Comparison of ENCODE assay signal across 10 cellular contexts in the genomic region with DNA sequence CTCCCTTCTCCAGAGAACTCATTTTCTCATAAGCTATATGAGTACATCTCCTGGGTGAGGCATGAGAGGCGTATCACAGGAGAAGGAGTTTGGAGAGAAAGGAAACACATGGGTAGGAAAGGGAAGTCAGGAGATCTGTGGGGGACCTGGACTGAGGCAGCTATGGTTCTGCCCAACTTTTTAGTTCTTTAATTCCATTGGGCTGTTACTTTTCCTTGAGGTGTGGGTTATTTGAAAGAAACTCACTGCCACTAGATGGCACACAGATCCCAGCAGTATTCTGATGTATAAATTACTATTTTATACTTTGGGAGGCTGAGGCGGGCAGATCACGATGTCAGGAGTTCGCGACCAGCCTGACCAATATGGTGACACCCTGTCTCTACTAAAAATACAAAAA.
A peak's percentile ranks its signal among the peaks of the same experiment; 100 is the strongest.
DNase-seq lines count a peak whose midpoint lies in the region; ATAC-seq, FAIRE-seq and TF ChIP-seq lines count a peak whose summit lies in the region.
"Had no signal": no experiment of that assay in that cellular context is flagged by ENCODE, and none has a peak within 500 bp of the region (broad histone marks: within the 10 kb centered on the region; RNA-seq: fewer than 3 reads in every experiment).

No MANE protein-coding gene starts in this region.

- no peak overlapping the region for H3K4me3 Mint-ChIP-seq in progenitor cell of endocrine pancreas (ENCODE audit: low read depth)
- no peak overlapping the region for H3K4me3 Mint-ChIP-seq in activated naive CD8-positive, alpha-beta T cell treated with anti-CD3 and anti-CD28 coated beads, Interleukin-2, amount 50 U/mL, for 24 hours

- TF ChIP-seq POLR2A in GM12892 (IDR thresholded peaks at IDR 0.05; ENCODE audit: low read depth, low read length) = no peak

- no peaks in the 10 kb centered on the region for H3K4me1 ChIP-seq in OCI-LY3 (ENCODE audit: low read length)

- H4K20me1 ChIP-seq in OCI-LY3 (ENCODE audit: insufficient read depth, low read length) = peaks cover 15% of the 10 kb centered on the region

- no peaks in the 10 kb centered on the region for H3K36me3 Mint-ChIP-seq in progenitor cell of endocrine pancreas (ENCODE audit: insufficient read depth)
- H3K36me3 Mint-ChIP-seq in activated naive CD8-positive, alpha-beta T cell treated with anti-CD3 and anti-CD28 coated beads, Interleukin-2, amount 50 U/mL, for 24 hours (ENCODE audit: low read depth) = peaks cover 2% of the 10 kb centered on the region

- H3K4me1 Mint-ChIP-seq in progenitor cell of endocrine pancreas (ENCODE audit: low read depth) = peaks cover 3% of the 10 kb centered on the region
- no peaks in the 10 kb centered on the region for H3K4me1 Mint-ChIP-seq in activated naive CD8-positive, alpha-beta T cell treated with anti-CD3 and anti-CD28 coated beads, Interleukin-2, amount 50 U/mL, for 24 hours

- no peak overlapping the region for H3K4me3 ChIP-seq in OCI-LY3 (ENCODE audit: low read length)

- FAIRE-seq in frontal cortex (lab: Jason Lieb, UNC) = no peak
- FAIRE-seq in GM12892 (lab: Jason Lieb, UNC) = no peak

- H3K27me3 Mint-ChIP-seq in progenitor cell of endocrine pancreas = no peaks in the 10 kb centered on the region
- H3K27me3 Mint-ChIP-seq in activated naive CD8-positive, alpha-beta T cell treated with anti-CD3 and anti-CD28 coated beads, Interleukin-2, amount 50 U/mL, for 24 hours = no peaks in the 10 kb centered on the region

- peaks cover 14% of the 10 kb centered on the region; the same call in 1 of the 2 replicates for H3K79me2 ChIP-seq in OCI-LY3 (ENCODE audit: low read length)

- DNase-seq in DMS 273 (lab: John Stamatoyannopoulos, UW; ENCODE audit: unreplicated experiment) = peak; percentile 37
- DNase-seq in DMS 273 treated with DMSO at 0.1 percent for 48 hours (lab: John Stamatoyannopoulos, UW) = no peak
- peak; percentile 43 to 65 for DNase-seq in dermis microvascular lymphatic vessel endothelial cell (ENCODE audit: low read depth in 2 of 2)
- no peak for DNase-seq in progenitor cell of endocrine pancreas (ENCODE audit: low spot score, unreplicated experiment)
- no peak for DNase-seq in frontal cortex (ENCODE audit: low spot score in 2 of 2)
- DNase-seq in activated naive CD8-positive, alpha-beta T cell treated with anti-CD3 and anti-CD28 coated beads, Interleukin-2, amount 50 U/mL, for 24 hours = no peak
- DNase-seq in GM12892 (ENCODE audit: insufficient read length) = no peak
- DNase-seq: 8988T; activated naive CD4-positive, alpha-beta T cell treated with Interleukin-2 at 50 U/mL for 16 hours had no signal

- ATAC-seq in activated naive CD8-positive, alpha-beta T cell treated with anti-CD3 and anti-CD28 coated beads, Interleukin-2, amount 50 U/mL, for 24 hours = no peak

- no peaks in the 10 kb centered on the region for H3K36me3 ChIP-seq in OCI-LY3 (replicated peaks; ENCODE audit: low read depth, low read length)

- peak; percentile 57 for TF ChIP-seq CTCF in OCI-LY3 (IDR thresholded peaks at IDR 0.05; ENCODE audit: low read depth, low read length)
- TF ChIP-seq CTCF in progenitor cell of endocrine pancreas (IDR thresholded peaks at IDR 0.05; ENCODE audit: unreplicated experiment) = peak; percentile 49

- no peaks in the 10 kb centered on the region for H3K9me3 Mint-ChIP-seq in progenitor cell of endocrine pancreas (ENCODE audit: low read depth)
- no peaks in the 10 kb centered on the region for H3K9me3 Mint-ChIP-seq in activated naive CD8-positive, alpha-beta T cell treated with anti-CD3 and anti-CD28 coated beads, Interleukin-2, amount 50 U/mL, for 24 hours

- H3K4me2 ChIP-seq in OCI-LY3 (ENCODE audit: low read length) = no peak overlapping the region

- H3K9me3 ChIP-seq in OCI-LY3 (ENCODE audit: insufficient read depth, low read length) = no peaks in the 10 kb centered on the region

- no peak overlapping the region for H2AFZ ChIP-seq in OCI-LY3 (ENCODE audit: low read depth, low read length)

- H3K27ac ChIP-seq in OCI-LY3 (ENCODE audit: low read length) = no peak overlapping the region

- H3K9ac ChIP-seq in OCI-LY3 (ENCODE audit: low read length) = no peak overlapping the region

- H3K27me3 ChIP-seq in OCI-LY3 (ENCODE audit: low read depth, low read length) = no peaks in the 10 kb centered on the region

- peak overlapping the region; percentile 27 for H3K27ac Mint-ChIP-seq in progenitor cell of endocrine pancreas
- no peak overlapping the region for H3K27ac Mint-ChIP-seq in activated naive CD8-positive, alpha-beta T cell treated with anti-CD3 and anti-CD28 coated beads, Interleukin-2, amount 50 U/mL, for 24 hours

Comparison
In these comparisons a context has a peak if more than half of its experiments do, and no peak if none do; other contexts are left out.
1. DNase-seq: peak in DMS 273 (single experiment) and dermis microvascular lymphatic vessel endothelial cell (2 of 2); none in DMS 273 treated with DMSO at 0.1 percent for 48 hours (single experiment), progenitor cell of endocrine pancreas (single experiment), frontal cortex (0 of 2), activated naive CD8-positive, alpha-beta T cell treated with anti-CD3 and anti-CD28 coated beads, Interleukin-2, amount 50 U/mL, for 24 hours (single experiment) and GM12892 (single experiment).